28 cellular contexts compared by ENCODE assay signal in genomic region chr7:140451716-140452115, GRCh38. TPM values are rescaled to one million over a fixed set of nuclear protein-coding genes. Genes with fewer than 3 reads are reported as not detected.
DNase-seq lines count a peak whose midpoint lies in the region; ATAC-seq, FAIRE-seq and TF ChIP-seq lines count a peak whose summit lies in the region.
"Had no signal": no experiment of that assay in that cellular context is flagged by ENCODE, and none has a peak within 500 bp of the region (broad histone marks: within the 10 kb centered on the region; RNA-seq: fewer than 3 reads in every experiment).

No MANE protein-coding gene starts in this region.

- H3K4me3 ChIP-seq in CD8-positive, alpha-beta T cell (ENCODE audit: low read depth, low read length): no peak overlapping the region
- H3K4me3 ChIP-seq in HUES48 (ENCODE audit: low read depth, low read length) (no peak overlapping the region), K562 (no peak overlapping the region), stomach (no peak overlapping the region)
- H3K4me3 ChIP-seq: MG63, pancreas, thyroid gland had no signal

- no peaks in the 10 kb centered on the region for H3K9me3 ChIP-seq in CD8-positive, alpha-beta T cell (ENCODE audit: low read length)
- H3K9me3 ChIP-seq in HUES48 (ENCODE audit: control insufficient read depth, insufficient read depth, low read length) (no peaks in the 10 kb centered on the region), K562 (replicated peaks; ENCODE audit: control insufficient read depth, insufficient read depth, low read depth, low read length) (no peaks in the 10 kb centered on the region), stomach (no peaks in the 10 kb centered on the region)
- H3K9me3 ChIP-seq: MG63, pancreas, thyroid gland had no signal

- TF ChIP-seq CTCF in CD8-positive, alpha-beta T cell (IDR thresholded peaks at IDR 0.05): no peak
- TF ChIP-seq CTCF in K562 (IDR thresholded peaks at IDR 0.05 in 2 of 3, conservative IDR thresholded peaks at IDR 0.05 in 1 of 3; ENCODE audit: insufficient read depth in 2 of 3, low read depth in 1 of 3, low read length in 3 of 3) (no peak), stomach (IDR thresholded peaks at IDR 0.05) (no peak)

- no peak for DNase-seq in CD8-positive, alpha-beta T cell
- DNase-seq in K562 (ENCODE audit: extremely low read depth in 1 of 4, low spot score in 3 of 4) (no peak), RKO (ENCODE audit: low spot score) (no peak), stomach (no peak)
- no peak for DNase-seq in naive thymus-derived CD8-positive, alpha-beta T cell
- DNase-seq: activated CD4-positive, alpha-beta T cell treated with anti-CD3 and anti-CD28 coated beads, Interleukin-2, amount 10 ng/mL, durations not matched to agents 7 days and 5 days; activated naive CD4-positive, alpha-beta T cell treated with anti-CD3 and anti-CD28 coated beads for 36 hours; activated T-cell treated with anti-CD3 and anti-CD28 coated beads, Interleukin-2, amount 50 U/mL, for 48 hours; KBM-7; mammary epithelial cell; MG63; NCI-H2107; NCI-H524; NK-92 treated with Interleukin-12 subunit alpha and Interleukin-12 subunit beta, amount 100 ng/mL, for 24 hours; pancreas; stimulated activated CD4-positive, alpha-beta T cell treated with anti-CD3 and anti-CD28 coated beads, Interleukin-4, amount 100 ng/mL, for 4 hours; stimulated activated naive CD4-positive, alpha-beta T cell; T-helper 1 cell; thyroid gland had no signal

- TF ChIP-seq RAD21 in K562 (CRISPR knock-in tag; conservative IDR thresholded peaks at IDR 0.05 in 1 of 2, IDR thresholded peaks at IDR 0.05 in 1 of 2): peak in 1 of 2 experiments; percentile 5; a peak in 1 of 4 replicates

- in situ Hi-C loops in K562 (cut with MboI): no loop called here

- H3K4me2 ChIP-seq in K562 (ENCODE audit: insufficient read depth, low read length): no peak overlapping the region

- no peaks in the 10 kb centered on the region for H3K27me3 ChIP-seq in CD8-positive, alpha-beta T cell (ENCODE audit: insufficient read depth, low read length)
- H3K27me3 ChIP-seq in HUES48 (ENCODE audit: control insufficient read depth, insufficient read depth, low read length): no peaks in the 10 kb centered on the region
- no peaks in the 10 kb centered on the region; a peak in 1 of 5 replicates for H3K27me3 ChIP-seq in K562 (ENCODE audit: control insufficient read depth in 2 of 2, insufficient read depth in 2 of 2, low read length in 2 of 2)
- H3K27me3 ChIP-seq in stomach: no peaks in the 10 kb centered on the region
- H3K27me3 ChIP-seq: MG63, pancreas, thyroid gland had no signal

- no peak overlapping the region for H3K9ac ChIP-seq in HUES48 (ENCODE audit: low read depth, low read length)
- H3K9ac ChIP-seq in K562 (ENCODE audit: insufficient read depth in 1 of 2, low read depth in 2 of 2, low read length in 2 of 2): no peak overlapping the region

- H3K4me1 ChIP-seq in CD8-positive, alpha-beta T cell (ENCODE audit: insufficient read depth, low read length): no peaks in the 10 kb centered on the region
- H3K4me1 ChIP-seq in HUES48 (ENCODE audit: control insufficient read depth, insufficient read depth, low read length) (peaks cover 61% of the 10 kb centered on the region), K562 (replicated peaks in 1 of 2; ENCODE audit: control insufficient read depth in 2 of 2, insufficient read depth in 2 of 2, low read length in 2 of 2) (no peaks in the 10 kb centered on the region), stomach (no peaks in the 10 kb centered on the region)

- no peak overlapping the region for H2AFZ ChIP-seq in K562 (ENCODE audit: low read depth, low read length)

- CTCF ChIA-PET in CD8-positive, alpha-beta T cell (lab: Charles Lee): interaction anchor here (1.1 to 2.2 kb wide), 2 partner anchors 8 to 24 kb away, joined by 3 to 7 read pairs; no protein-coding TSS in a partner anchor
- CTCF ChIA-PET in K562 (lab: Yijun Ruan, JAX; ENCODE audit: low intra/inter-chr PET ratio): no interaction called here

- peak overlapping the region; percentile 47 for H3K27ac Mint-ChIP-seq in CD8-positive, alpha-beta T cell
- H3K27ac Mint-ChIP-seq in naive thymus-derived CD8-positive, alpha-beta T cell: peak overlapping the region; percentile 2 to 89 (median 72)
- H3K27ac Mint-ChIP-seq: activated CD4-positive, alpha-beta T cell treated with anti-CD3 and anti-CD28 coated beads, Interleukin-2, amount 10 ng/mL, durations not matched to agents 7 days and 5 days; activated naive CD4-positive, alpha-beta T cell treated with anti-CD3 and anti-CD28 coated beads for 36 hours had no signal

- WGBS in K562 (ENCODE audit: insufficient coverage, low coverage, missing lambda C conversion rate): 36% methylated on average over 1 of the region's 1 CpG
- 20 to 75% (median 63%) methylated on average over 1 of the region's 1 CpG for WGBS in stomach, 5 donors

- FAIRE-seq in K562 (lab: Jason Lieb, UNC): no peak
- FAIRE-seq: endothelial cell of umbilical vein, pancreas had no signal

- ATAC-seq in CD8-positive, alpha-beta T cell: no peak
- ATAC-seq in K562: peak; percentile 58
- ATAC-seq in naive thymus-derived CD8-positive, alpha-beta T cell: no peak
- no peak for ATAC-seq in HG02852 (IDR thresholded peaks at IDR 0.05; ENCODE audit: unreplicated experiment)
- ATAC-seq: pancreas, sciatic nerve had no signal

- TF ChIP-seq EP300 in K562 (IDR thresholded peaks at IDR 0.05; ENCODE audit: low read length) (no peak), stomach (IDR thresholded peaks at IDR 0.05) (no peak)

- H3K4me3 Mint-ChIP-seq in CD8-positive, alpha-beta T cell: no peak overlapping the region
- no peak overlapping the region for H3K4me3 Mint-ChIP-seq in naive thymus-derived CD8-positive, alpha-beta T cell
- H3K4me3 Mint-ChIP-seq: activated CD4-positive, alpha-beta T cell treated with anti-CD3 and anti-CD28 coated beads, Interleukin-2, amount 10 ng/mL, durations not matched to agents 7 days and 5 days; activated naive CD4-positive, alpha-beta T cell treated with anti-CD3 and anti-CD28 coated beads for 36 hours; CD14-positive monocyte had no signal

- POLR2A ChIA-PET in CD8-positive, alpha-beta T cell (lab: Charles Lee): no interaction called here
- POLR2A ChIA-PET in K562 (lab: Yijun Ruan, JAX): interaction anchor here (1.0 to 3.6 kb wide), 5 partner anchors 7 to 26 kb away, joined by 3 to 19 read pairs (median 6); no protein-coding TSS in a partner anchor
- POLR2A ChIA-PET in naive thymus-derived CD8-positive, alpha-beta T cell (lab: Charles Lee): no interaction called here

- H3K36me3 Mint-ChIP-seq in CD8-positive, alpha-beta T cell: peaks cover 50% of the 10 kb centered on the region
- H3K36me3 Mint-ChIP-seq in naive thymus-derived CD8-positive, alpha-beta T cell: peaks cover 9 to 50% (median 10%) of the 10 kb centered on the region in 3 donors

- no peak overlapping the region for H3K27ac ChIP-seq in CD8-positive, alpha-beta T cell (ENCODE audit: low read depth, low read length)
- peak overlapping the region; percentile 0 for H3K27ac ChIP-seq in HUES48 (ENCODE audit: low read depth, low read length)
- H3K27ac ChIP-seq in K562 (ENCODE audit: extremely low read depth, low read depth, low read length): no peak overlapping the region
- H3K27ac ChIP-seq in stomach: no peak overlapping the region
- H3K27ac ChIP-seq: pancreas, thyroid gland had no signal

- no TSS peak for BruUV-seq in K562 (replicated peaks; lab: Mats Ljungman, UMichigan)

- no peaks in the 10 kb centered on the region for H3K9me1 ChIP-seq in K562 (ENCODE audit: control insufficient read depth, insufficient read depth, low read length)

- H3K36me3 ChIP-seq in CD8-positive, alpha-beta T cell (ENCODE audit: insufficient read depth, low read length): peaks cover 30% of the 10 kb centered on the region
- peaks cover 42% of the 10 kb centered on the region for H3K36me3 ChIP-seq in HUES48 (ENCODE audit: control insufficient read depth, insufficient read depth, low read length)
- peaks cover 43% of the 10 kb centered on the region for H3K36me3 ChIP-seq in K562 (ENCODE audit: control insufficient read depth, insufficient read depth, low read length)
- H3K36me3 ChIP-seq in stomach: peaks cover 30 to 58% (median 52%) of the 10 kb centered on the region in 4 donors
- H3K36me3 ChIP-seq: MG63 had no signal

- no peaks in the 10 kb centered on the region for H3K27me3 Mint-ChIP-seq in CD8-positive, alpha-beta T cell (ENCODE audit: low read depth)
- H3K27me3 Mint-ChIP-seq in naive thymus-derived CD8-positive, alpha-beta T cell: no peaks in the 10 kb centered on the region
- H3K27me3 Mint-ChIP-seq: activated CD4-positive, alpha-beta T cell treated with anti-CD3 and anti-CD28 coated beads, Interleukin-2, amount 10 ng/mL, durations not matched to agents 7 days and 5 days had no signal

- intact Hi-C loops in CD8-positive, alpha-beta T cell (cut with DNase I, micrococcal nuclease): no loop called here
- intact Hi-C loops in K562 (cut with micrococcal nuclease): no loop called here
- intact Hi-C loops in stomach (cut with DNase I; ENCODE audit: low total_unique reads): no loop called here

- peaks cover 20% of the 10 kb centered on the region for H3K4me1 Mint-ChIP-seq in CD8-positive, alpha-beta T cell (ENCODE audit: low read depth)
- H3K4me1 Mint-ChIP-seq in naive thymus-derived CD8-positive, alpha-beta T cell: peaks cover 12 to 45% (median 42%) of the 10 kb centered on the region in 4 donors

- H4K20me1 ChIP-seq in K562 (replicated peaks; ENCODE audit: control insufficient read depth, insufficient read depth, low read length): 0 out of 2 replicates have a peak, but pooled peaks cover 11% of the 10 kb centered on the region

- H3K79me2 ChIP-seq in K562 (ENCODE audit: control insufficient read depth, insufficient read depth, low read length): no peaks in the 10 kb centered on the region

- TF ChIP-seq POLR2A in K562 (conservative IDR thresholded peaks at IDR 0.05) (peak; percentile 62), stomach (IDR thresholded peaks at IDR 0.05) (no peak)

- H3K9me3 Mint-ChIP-seq in CD8-positive, alpha-beta T cell: no peaks in the 10 kb centered on the region
- no peaks in the 10 kb centered on the region for H3K9me3 Mint-ChIP-seq in naive thymus-derived CD8-positive, alpha-beta T cell
- H3K9me3 Mint-ChIP-seq: activated CD4-positive, alpha-beta T cell treated with anti-CD3 and anti-CD28 coated beads, Interleukin-2, amount 10 ng/mL, durations not matched to agents 7 days and 5 days; activated naive CD4-positive, alpha-beta T cell treated with anti-CD3 and anti-CD28 coated beads for 36 hours; CD14-positive monocyte had no signal

RNA-seq across cellular contexts. Expression of gene MKRN1, which starts 27.6 kb away (rescaled TPM):
- total RNA-seq in CD8-positive, alpha-beta T cell: 100 to 1,000 TPM; 146 to 148 TPM
- 105 and 157 TPM in 2 replicates for total RNA-seq in K562 (2011; cell fraction: chromatin; rRNA removed; ENCODE audit: low replicate concordance)
- total RNA-seq in K562 (2011; cell fraction: nucleolus; rRNA removed): 62.0 and 63.3 TPM in 2 replicates
- total RNA-seq in K562 (2011; cell fraction: nucleoplasm; rRNA removed): 108 and 126 TPM in 2 replicates
- total RNA-seq in K562 (2014; rRNA removed) (60.7 and 73.9 TPM in 2 replicates), K562 (2014; rRNA removed; fragmentation: Illumina TruSeq; extraction: Trizol) (82.0 and 92.2 TPM in 2 replicates), K562 (2015; rRNA removed; fragmentation: Illumina TruSeq; extraction: Trizol) (79.0 and 87.1 TPM in 2 replicates), K562 (2021) (70.7 and 87.5 TPM in 2 replicates), stomach (100 to 1,000 TPM in 1 of 5 donors, 10 to 100 TPM in 4; 21.0 to 102 (median 73.9) TPM)
- polyA plus RNA-seq in K562 (2011; rRNA removed) (72.4 and 87.9 TPM in 2 replicates), K562 (2014; fragmentation: Illumina TruSeq; extraction: Trizol) (80.8 and 90.3 TPM in 2 replicates), K562 (2014; fragmentation: Nextera tagmentation; extraction: Ambion mirVana) (10 to 100 TPM; 30.5 to 33.5 TPM), K562 (2014; rRNA removed) (75.8 and 76.0 TPM in 2 replicates), stomach (10 to 100 TPM; 35.2 to 57.4 (median 42.1) TPM)
- 48.3 and 81.3 TPM in 2 replicates for polyA plus RNA-seq in K562 (2011; cell fraction: cytosol; rRNA removed)
- polyA plus RNA-seq in K562 (2011; cell fraction: nucleus; rRNA removed): 55.8 and 88.3 TPM in 2 replicates
- 75.1 and 81.2 TPM in 2 replicates for polyA plus RNA-seq in K562 (2012)
- 120 and 131 TPM in 2 replicates for polyA minus RNA-seq in K562 (2011; rRNA and poly(A)+ RNA removed)
- 38.2 and 52.5 TPM in 2 replicates for polyA minus RNA-seq in K562 (2011; cell fraction: cytosol; rRNA and poly(A)+ RNA removed)
- polyA minus RNA-seq in K562 (2011; cell fraction: nucleus; rRNA and poly(A)+ RNA removed): 30.3 and 62.9 TPM in 2 replicates
- 100 to 1,000 TPM; 142 to 143 TPM for total RNA-seq in naive thymus-derived CD8-positive, alpha-beta T cell
- 100 to 1,000 TPM in 2 of 3 donors, 10 to 100 TPM in 1; 92.6 to 141 (median 109) TPM for polyA plus RNA-seq in naive thymus-derived CD8-positive, alpha-beta T cell

RNA-seq across cellular contexts. Expression of gene RAB19, which starts 47.9 kb away (rescaled TPM):
- 1 to 10 TPM; 1.9 to 4.2 TPM for total RNA-seq in CD8-positive, alpha-beta T cell
- not detected in 2 replicates for total RNA-seq in K562 (2011; cell fraction: chromatin; rRNA removed; ENCODE audit: low replicate concordance)
- not detected in 2 replicates for total RNA-seq in K562 (2011; cell fraction: nucleolus; rRNA removed)
- not detected in 2 replicates for total RNA-seq in K562 (2011; cell fraction: nucleoplasm; rRNA removed)
- total RNA-seq in K562 (2014; rRNA removed) (not detected in 2 replicates), K562 (2014; rRNA removed; fragmentation: Illumina TruSeq; extraction: Trizol) (not detected in 2 replicates), K562 (2015; rRNA removed; fragmentation: Illumina TruSeq; extraction: Trizol) (not detected in 2 replicates), K562 (2021) (0.31 TPM in 1 of 2 replicates, not detected in the other), stomach (1 to 10 TPM in 2 of 5 donors, under 1 TPM in 1, not detected in 2; 0.87 to 4.6 (median 4.4) TPM)
- polyA plus RNA-seq in K562 (2011; rRNA removed) (0.14 TPM in 1 of 2 replicates, not detected in the other), K562 (2014; fragmentation: Illumina TruSeq; extraction: Trizol) (not detected in 2 replicates), K562 (2014; fragmentation: Nextera tagmentation; extraction: Ambion mirVana) (not detected), K562 (2014; rRNA removed) (not detected in 2 replicates), stomach (under 1 TPM in 2 of 3 donors, not detected in 1; 0.20 to 0.75 TPM)
- not detected in 2 replicates for polyA plus RNA-seq in K562 (2011; cell fraction: cytosol; rRNA removed)
- not detected in 2 replicates for polyA plus RNA-seq in K562 (2011; cell fraction: nucleus; rRNA removed)
- polyA plus RNA-seq in K562 (2012): not detected in 2 replicates
- polyA minus RNA-seq in K562 (2011; rRNA and poly(A)+ RNA removed): not detected in 2 replicates
- not detected in 2 replicates for polyA minus RNA-seq in K562 (2011; cell fraction: cytosol; rRNA and poly(A)+ RNA removed)
- not detected in 2 replicates for polyA minus RNA-seq in K562 (2011; cell fraction: nucleus; rRNA and poly(A)+ RNA removed)
- total RNA-seq in naive thymus-derived CD8-positive, alpha-beta T cell: 1 to 10 TPM; 5.4 to 6.5 TPM
- 1 to 10 TPM; 5.2 to 7.0 (median 6.6) TPM for polyA plus RNA-seq in naive thymus-derived CD8-positive, alpha-beta T cell
- total RNA-seq: aorta, cardiac septum, endothelial cell of umbilical vein, glomerular endothelial cell, myocyte, sciatic nerve had no signal
- polyA plus RNA-seq: aorta, CD14-positive monocyte, endothelial cell of umbilical vein had no signal

RNA-seq across cellular contexts. Expression of gene SLC37A3, which starts 53.4 kb away (rescaled TPM):
- total RNA-seq in CD8-positive, alpha-beta T cell: 10 to 100 TPM; 28.4 to 32.1 TPM
- 240 and 339 TPM in 2 replicates for total RNA-seq in K562 (2011; cell fraction: chromatin; rRNA removed; ENCODE audit: low replicate concordance)
- total RNA-seq in K562 (2011; cell fraction: nucleolus; rRNA removed): 136 TPM in 2 replicates
- total RNA-seq in K562 (2011; cell fraction: nucleoplasm; rRNA removed): 241 and 294 TPM in 2 replicates
- 16.4 and 18.5 TPM in 2 replicates for total RNA-seq in K562 (2014; rRNA removed)
- 26.3 and 28.1 TPM in 2 replicates for total RNA-seq in K562 (2014; rRNA removed; fragmentation: Illumina TruSeq; extraction: Trizol)
- total RNA-seq in K562 (2015; rRNA removed; fragmentation: Illumina TruSeq; extraction: Trizol): 26.1 and 26.8 TPM in 2 replicates
- 26.8 and 28.8 TPM in 2 replicates for total RNA-seq in K562 (2021)
- 59.1 and 72.5 TPM in 2 replicates for polyA plus RNA-seq in K562 (2011; rRNA removed)
- 29.7 and 73.8 TPM in 2 replicates for polyA plus RNA-seq in K562 (2011; cell fraction: cytosol; rRNA removed)
- 141 and 221 TPM in 2 replicates for polyA plus RNA-seq in K562 (2011; cell fraction: nucleus; rRNA removed)
- 15.6 and 24.5 TPM in 2 replicates for polyA plus RNA-seq in K562 (2012)
- polyA plus RNA-seq in K562 (2014; fragmentation: Illumina TruSeq; extraction: Trizol): 28.6 and 31.2 TPM in 2 replicates
- 10 to 100 TPM; 11.7 to 14.7 TPM for polyA plus RNA-seq in K562 (2014; fragmentation: Nextera tagmentation; extraction: Ambion mirVana)
- 26.0 and 28.8 TPM in 2 replicates for polyA plus RNA-seq in K562 (2014; rRNA removed)
- 123 and 151 TPM in 2 replicates for polyA minus RNA-seq in K562 (2011; rRNA and poly(A)+ RNA removed)
- 22.1 and 24.2 TPM in 2 replicates for polyA minus RNA-seq in K562 (2011; cell fraction: cytosol; rRNA and poly(A)+ RNA removed)
- 72.0 and 137 TPM in 2 replicates for polyA minus RNA-seq in K562 (2011; cell fraction: nucleus; rRNA and poly(A)+ RNA removed)
- 10 to 100 TPM; 32.7 to 38.3 TPM for total RNA-seq in naive thymus-derived CD8-positive, alpha-beta T cell
- 1 to 10 TPM; 7.3 to 9.6 (median 8.6) TPM for polyA plus RNA-seq in naive thymus-derived CD8-positive, alpha-beta T cell
- 100 to 1,000 TPM in 1 of 5 donors, 10 to 100 TPM in 4; 52.2 to 141 (median 64.8) TPM for total RNA-seq in stomach
- 10 to 100 TPM in 2 of 3 donors, 1 to 10 TPM in 1; 6.3 to 13.0 (median 12.7) TPM for polyA plus RNA-seq in stomach
